Comparison of ENCODE assay signal across 8 cellular contexts in genomic region chr14:105995011-105995710, GRCh38.
DNase-seq lines count a peak whose midpoint lies in the region; ATAC-seq, FAIRE-seq and TF ChIP-seq lines count a peak whose summit lies in the region.
"Not testable (repeated sequence)": the region's sequence is repeated elsewhere in the genome, so short reads cannot be mapped to it uniquely, and the experiment has no call there.

No MANE protein-coding gene starts in this region.

- H3K27ac ChIP-seq in A673 (ENCODE audit: low read depth, low read length, poor library complexity, severe bottlenecking); RWPE2 (ENCODE audit: poor library complexity, severe bottlenecking); esophagus muscularis mucosa (replicated peaks in 1 of 4): not testable (repeated sequence)

- not testable (repeated sequence) for H3K4me3 ChIP-seq in A673 (ENCODE audit: low read depth, low read length, poor library complexity, severe bottlenecking); MG63; RWPE2 (ENCODE audit: severe bottlenecking); esophagus muscularis mucosa

- not testable (repeated sequence) for H3K27me3 ChIP-seq in A673 (replicated peaks; ENCODE audit: insufficient read depth, low read depth, low read length, poor library complexity); MG63; RWPE2 (ENCODE audit: insufficient read depth, poor library complexity, severe bottlenecking); esophagus muscularis mucosa

- not testable (repeated sequence) for H3K36me3 Mint-ChIP-seq in activated CD8-positive, alpha-beta T cell treated with anti-CD3 and anti-CD28 coated beads, Interleukin-2, amount 10 ng/mL, durations not matched to agents 7 days and 5 days (ENCODE audit: low read depth); stimulated activated effector memory CD8-positive, alpha-beta T cell treated with anti-CD3 and anti-CD28 coated beads, Interleukin-12 subunit alpha, Interleukin-12 subunit beta, amount 100 ng/mL, for 72 hours

- POLR2A ChIA-PET in A673 (lab: Charles Lee; ENCODE audit: low non-redundant PET); activated CD8-positive, alpha-beta T cell treated with anti-CD3 and anti-CD28 coated beads, Interleukin-2, amount 10 ng/mL, durations not matched to agents 7 days and 5 days (lab: Charles Lee): not testable (repeated sequence)

- peak; percentile 64 for FAIRE-seq in H54 (lab: Jason Lieb, UNC)

- not testable (repeated sequence) for H3K27me3 Mint-ChIP-seq in activated CD8-positive, alpha-beta T cell treated with anti-CD3 and anti-CD28 coated beads, Interleukin-2, amount 10 ng/mL, durations not matched to agents 7 days and 5 days (ENCODE audit: low read depth)

- H3K4me1 ChIP-seq in A673 (ENCODE audit: insufficient read depth, low read length, poor library complexity, severe bottlenecking); RWPE2 (ENCODE audit: insufficient read depth, poor library complexity, severe bottlenecking); esophagus muscularis mucosa: not testable (repeated sequence)

- CTCF ChIA-PET in A673 (lab: Charles Lee); activated CD8-positive, alpha-beta T cell treated with anti-CD3 and anti-CD28 coated beads, Interleukin-2, amount 10 ng/mL, durations not matched to agents 7 days and 5 days (lab: Charles Lee): not testable (repeated sequence)

- not testable (repeated sequence) for H3K27ac Mint-ChIP-seq in activated CD8-positive, alpha-beta T cell treated with anti-CD3 and anti-CD28 coated beads, Interleukin-2, amount 10 ng/mL, durations not matched to agents 7 days and 5 days
- peak overlapping the region; percentile 40 for H3K27ac Mint-ChIP-seq in stimulated activated effector memory CD8-positive, alpha-beta T cell treated with anti-CD3 and anti-CD28 coated beads, Interleukin-12 subunit alpha, Interleukin-12 subunit beta, amount 100 ng/mL, for 72 hours

- intact Hi-C loops in A673 (cut with micrococcal nuclease; ENCODE audit: unreplicated experiment); esophagus muscularis mucosa (cut with DNase I): not testable (repeated sequence)

- not testable (repeated sequence) for TF ChIP-seq CTCF in A673 (conservative IDR thresholded peaks at IDR 0.05; ENCODE audit: low read depth, low read length); RWPE2 (IDR thresholded peaks at IDR 0.05; ENCODE audit: poor library complexity, severe bottlenecking); esophagus muscularis mucosa (IDR thresholded peaks at IDR 0.05)

- peak; percentile 40; the same call in 1 of the 3 replicates for ATAC-seq in RWPE2 (ENCODE audit: low read depth)
- not testable (repeated sequence) for ATAC-seq in activated CD8-positive, alpha-beta T cell treated with anti-CD3 and anti-CD28 coated beads, Interleukin-2, amount 10 ng/mL, durations not matched to agents 7 days and 5 days; stimulated activated effector memory CD8-positive, alpha-beta T cell treated with anti-CD3 and anti-CD28 coated beads, Interleukin-12 subunit alpha, Interleukin-12 subunit beta, amount 100 ng/mL, for 72 hours

- not testable (repeated sequence) for TF ChIP-seq POLR2A in H54 (IDR thresholded peaks at IDR 0.05; ENCODE audit: low read depth, low read length); esophagus muscularis mucosa (IDR thresholded peaks at IDR 0.05; ENCODE audit: low read depth)

- not testable (repeated sequence) for BruUV-seq in A673 (replicated peaks; lab: Mats Ljungman, UMichigan)

- 54% methylated on average over 3 of the region's 4 CpGs for WGBS in esophagus muscularis mucosa

- H3K9me3 Mint-ChIP-seq in activated CD8-positive, alpha-beta T cell treated with anti-CD3 and anti-CD28 coated beads, Interleukin-2, amount 10 ng/mL, durations not matched to agents 7 days and 5 days (ENCODE audit: insufficient read depth), result peaks cover 15% of the 10 kb centered on the region
- H3K9me3 Mint-ChIP-seq in stimulated activated effector memory CD8-positive, alpha-beta T cell treated with anti-CD3 and anti-CD28 coated beads, Interleukin-12 subunit alpha, Interleukin-12 subunit beta, amount 100 ng/mL, for 72 hours, result not testable (repeated sequence)

- TF ChIP-seq EP300 in esophagus muscularis mucosa (IDR thresholded peaks at IDR 0.05), result not testable (repeated sequence)

- H3K9me3 ChIP-seq in A673 (ENCODE audit: low read depth, low read length, poor library complexity, severe bottlenecking); MG63; RWPE2 (ENCODE audit: severe bottlenecking); esophagus muscularis mucosa: not testable (repeated sequence)

- DNase-seq in A673 (ENCODE audit: low spot score), result peak; percentile 23
- not testable (repeated sequence) for DNase-seq in H54 (ENCODE audit: insufficient read length, low spot score); RWPE2 (ENCODE audit: low spot score); stimulated activated effector memory CD8-positive, alpha-beta T cell treated with anti-CD3 and anti-CD28 coated beads, Interleukin-12 subunit alpha, Interleukin-12 subunit beta, amount 100 ng/mL, for 72 hours (ENCODE audit: low spot score in 2 of 2)
- peak; percentile 25 for DNase-seq in MG63
- DNase-seq in NCI-H2107 (lab: John Stamatoyannopoulos, UW), result peak; percentile 46
- DNase-seq in activated CD8-positive, alpha-beta T cell treated with anti-CD3 and anti-CD28 coated beads, Interleukin-2, amount 10 ng/mL, durations not matched to agents 7 days and 5 days, result peak; percentile 20
- peak; percentile 26 for DNase-seq in esophagus muscularis mucosa (ENCODE audit: extremely low spot score)

- not testable (repeated sequence) for H3K36me3 ChIP-seq in A673 (ENCODE audit: insufficient read depth, low read length, poor library complexity, severe bottlenecking); MG63; RWPE2 (ENCODE audit: low read depth); esophagus muscularis mucosa

- H3K4me3 Mint-ChIP-seq in activated CD8-positive, alpha-beta T cell treated with anti-CD3 and anti-CD28 coated beads, Interleukin-2, amount 10 ng/mL, durations not matched to agents 7 days and 5 days; stimulated activated effector memory CD8-positive, alpha-beta T cell treated with anti-CD3 and anti-CD28 coated beads, Interleukin-12 subunit alpha, Interleukin-12 subunit beta, amount 100 ng/mL, for 72 hours: not testable (repeated sequence)

- peaks cover 62% of the 10 kb centered on the region for H3K4me1 Mint-ChIP-seq in activated CD8-positive, alpha-beta T cell treated with anti-CD3 and anti-CD28 coated beads, Interleukin-2, amount 10 ng/mL, durations not matched to agents 7 days and 5 days (ENCODE audit: low read depth)
- peaks cover 53% of the 10 kb centered on the region for H3K4me1 Mint-ChIP-seq in stimulated activated effector memory CD8-positive, alpha-beta T cell treated with anti-CD3 and anti-CD28 coated beads, Interleukin-12 subunit alpha, Interleukin-12 subunit beta, amount 100 ng/mL, for 72 hours
